21 cellular contexts compared by ENCODE assay signal in the genomic region with DNA sequence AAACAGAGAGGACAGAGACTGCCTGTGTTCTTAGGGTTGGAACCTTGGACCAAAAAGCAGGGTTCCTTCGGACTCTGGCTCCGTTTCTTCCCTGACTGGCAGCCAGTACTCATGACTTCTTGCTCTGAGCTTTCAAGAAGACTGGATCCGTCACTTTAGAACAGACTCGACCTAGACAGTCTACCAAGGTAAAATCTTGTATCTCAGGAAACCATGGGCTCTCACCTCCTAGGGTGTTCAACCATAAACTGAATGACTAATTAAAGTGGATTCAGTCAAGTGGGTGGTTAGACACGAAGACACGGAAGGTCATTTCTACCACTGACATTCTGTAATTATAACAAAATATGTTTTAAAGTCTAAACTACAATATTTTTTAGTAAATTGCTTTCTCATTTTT.
"Had no signal": no experiment of that assay in that cellular context is flagged by ENCODE, and none has a peak within 500 bp of the region (broad histone marks: within the 10 kb centered on the region; RNA-seq: fewer than 3 reads in every experiment).

No MANE protein-coding gene starts in this region.

- H3K4me3 Mint-ChIP-seq: naive thymus-derived CD8-positive, alpha-beta T cell; neural progenitor cell had no signal

- H3K9me3 Mint-ChIP-seq: neural progenitor cell had no signal

- H3K9me3 ChIP-seq: ovary, right atrium auricular region, suprapubic skin, thyroid gland, uterus had no signal

- H3K4me2 ChIP-seq: neural progenitor cell had no signal

- H2AFZ ChIP-seq: neural progenitor cell had no signal

- DNase-seq: dorsolateral prefrontal cortex; effector CD8-positive, alpha-beta T cell; heart left ventricle; hypothalamus; islet precursor cell; mammary epithelial cell; naive thymus-derived CD8-positive, alpha-beta T cell; nucleus accumbens; ovary; sigmoid colon; stimulated activated naive CD8-positive, alpha-beta T cell treated with anti-CD3 and anti-CD28 coated beads, Interleukin-15, Interleukin-2, amounts not matched to agents 100 U/mL and 50 U/mL, for 24 hours; thyroid gland; upper lobe of left lung; uterus had no signal

- H3K27me3 Mint-ChIP-seq: naive thymus-derived CD8-positive, alpha-beta T cell had no signal

- H3K4me3 ChIP-seq: coronary artery, dorsolateral prefrontal cortex, heart left ventricle, neural progenitor cell, ovary, right atrium auricular region, sigmoid colon, skin epidermis, suprapubic skin, thyroid gland, upper lobe of left lung, uterus had no signal

- H3K36me3 ChIP-seq: heart left ventricle, neural progenitor cell, ovary, right atrium auricular region, sigmoid colon, suprapubic skin, thyroid gland, upper lobe of left lung, uterus had no signal

- H3K9ac ChIP-seq: neural progenitor cell had no signal

- H3K4me1 Mint-ChIP-seq: neural progenitor cell had no signal

- H3K27ac Mint-ChIP-seq: neural progenitor cell had no signal

- ATAC-seq: esophagus mucosa; heart left ventricle; left lobe of liver; naive thymus-derived CD8-positive, alpha-beta T cell; stimulated activated naive CD8-positive, alpha-beta T cell treated with anti-CD3 and anti-CD28 coated beads, Interleukin-15, Interleukin-2, amounts not matched to agents 100 U/mL and 50 U/mL, for 24 hours had no signal

- H3K36me3 Mint-ChIP-seq: neural progenitor cell had no signal

- H3K27me3 ChIP-seq: dorsolateral prefrontal cortex, heart left ventricle, neural progenitor cell, ovary, right atrium auricular region, sigmoid colon, suprapubic skin, thyroid gland, upper lobe of left lung, uterus had no signal

- H3K4me1 ChIP-seq: heart left ventricle, neural progenitor cell, right atrium auricular region, sigmoid colon, suprapubic skin, thyroid gland, upper lobe of left lung, uterus had no signal
